Comparison of ENCODE assay signal across 9 cellular contexts in the genomic region with DNA sequence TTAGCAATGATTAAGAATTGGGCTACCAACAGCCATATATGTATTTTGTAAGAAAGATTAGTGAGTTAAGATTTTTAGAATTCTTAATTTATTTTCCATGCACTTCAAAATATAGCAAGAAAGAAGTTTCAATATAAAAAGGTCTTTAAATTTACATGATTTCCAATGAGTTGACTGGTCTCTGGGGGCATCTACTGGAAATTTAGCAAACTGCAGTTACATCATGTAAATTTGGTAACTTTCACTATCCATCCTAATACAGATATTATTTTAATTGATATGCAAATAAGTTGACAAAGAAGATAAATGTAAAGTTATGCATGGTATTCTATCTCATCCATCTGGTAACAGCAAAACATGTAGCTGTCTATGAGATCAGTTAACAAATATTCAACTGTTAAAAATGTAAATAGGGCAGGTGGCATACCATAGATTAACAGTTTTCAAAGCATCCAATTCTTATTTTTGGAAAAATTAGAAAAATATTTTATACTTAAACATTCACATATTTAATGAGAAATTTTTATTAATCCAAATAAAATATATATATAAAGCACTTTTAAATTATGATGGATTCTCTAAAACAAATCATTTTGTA. TPM values are rescaled to one million over a fixed set of nuclear protein-coding genes. Genes with fewer than 3 reads are reported as not detected.
DNase-seq lines count a peak whose midpoint lies in the region; ATAC-seq and TF ChIP-seq lines count a peak whose summit lies in the region.
"Had no signal": no experiment of that assay in that cellular context is flagged by ENCODE, and none has a peak within 500 bp of the region (broad histone marks: within the 10 kb centered on the region; RNA-seq: fewer than 3 reads in every experiment).

No MANE protein-coding gene starts in this region.

- no peak overlapping the region for H3K4me3 Mint-ChIP-seq in naive thymus-derived CD4-positive, alpha-beta T cell
- H3K4me3 Mint-ChIP-seq: CD8-positive, alpha-beta memory T cell had no signal

- DNase-seq in NCI-H1436 (lab: John Stamatoyannopoulos, UW) (peak; percentile 2), NCI-H1436 treated with DMSO at 0.1 percent for 48 hours (lab: John Stamatoyannopoulos, UW) (no peak), H7 (peak; percentile 2), NT2/D1 (ENCODE audit: low read depth, low spot score) (peak; percentile 6), colonic mucosa (no peak), NK-92 (lab: John Stamatoyannopoulos, UW; ENCODE audit: unreplicated experiment) (no peak), DMS153 (lab: John Stamatoyannopoulos, UW) (no peak)
- DNase-seq in naive thymus-derived CD4-positive, alpha-beta T cell, result peak in 5 of 9 donors; percentile 3 to 19 (median 18)

- H3K4me1 ChIP-seq in NT2/D1 (ENCODE audit: insufficient read depth, insufficient read length), result no peaks in the 10 kb centered on the region
- H3K4me1 ChIP-seq in colonic mucosa, result no peaks in the 10 kb centered on the region
- H3K4me1 ChIP-seq in naive thymus-derived CD4-positive, alpha-beta T cell (ENCODE audit: control insufficient read depth in 2 of 2, insufficient read depth in 2 of 2, low read length in 2 of 2), result no peaks in the 10 kb centered on the region

- no peak overlapping the region for H3K9ac ChIP-seq in NT2/D1 (ENCODE audit: insufficient read length, low read depth)
- no peak overlapping the region for H3K9ac ChIP-seq in colonic mucosa (ENCODE audit: low read depth in 2 of 2, low read length in 2 of 2)

- H3K9me3 Mint-ChIP-seq in naive thymus-derived CD4-positive, alpha-beta T cell, result no peaks in the 10 kb centered on the region
- H3K9me3 Mint-ChIP-seq: CD8-positive, alpha-beta memory T cell had no signal

- no peak for ATAC-seq in naive thymus-derived CD4-positive, alpha-beta T cell

- no peak overlapping the region for H3K27ac ChIP-seq in colonic mucosa
- no peak overlapping the region for H3K27ac ChIP-seq in naive thymus-derived CD4-positive, alpha-beta T cell (ENCODE audit: low read depth, low read length)

- H3K27me3 Mint-ChIP-seq in naive thymus-derived CD4-positive, alpha-beta T cell, result peaks cover 0 to 20% (median 13%) of the 10 kb centered on the region in 5 donors

- CTCF ChIA-PET in naive thymus-derived CD4-positive, alpha-beta T cell (lab: Charles Lee), result interaction anchor here (0.7 to 1.1 kb wide), 2 partner anchors 153 to 579 kb away, joined by 3 read pairs; no protein-coding TSS in a partner anchor

- H3K36me3 ChIP-seq in H7 (replicated peaks; ENCODE audit: control insufficient read depth, insufficient read depth, low read length), result no peaks in the 10 kb centered on the region
- no peaks in the 10 kb centered on the region for H3K36me3 ChIP-seq in NT2/D1 (ENCODE audit: insufficient read depth, insufficient read length, low read length)
- no peaks in the 10 kb centered on the region for H3K36me3 ChIP-seq in colonic mucosa
- H3K36me3 ChIP-seq in naive thymus-derived CD4-positive, alpha-beta T cell (ENCODE audit: control insufficient read depth in 2 of 3, insufficient read depth in 3 of 3, low read length in 3 of 3), result no peaks in the 10 kb centered on the region

- intact Hi-C loops in colonic mucosa (cut with DNase I), result no loop called here
- intact Hi-C loops in naive thymus-derived CD4-positive, alpha-beta T cell (cut with micrococcal nuclease), result loop anchor here (1.0 to 10.0 kb wide), 6 partner anchors 178 to 959 kb away; no protein-coding TSS in a partner anchor

- H3K9me3 ChIP-seq in NT2/D1 (ENCODE audit: insufficient read depth, low read length) (no peaks in the 10 kb centered on the region), colonic mucosa (no peaks in the 10 kb centered on the region)
- no peaks in the 10 kb centered on the region for H3K9me3 ChIP-seq in naive thymus-derived CD4-positive, alpha-beta T cell (ENCODE audit: control insufficient read depth in 2 of 3, low read length in 3 of 3)

- H3K4me3 ChIP-seq in H7 (ENCODE audit: insufficient read depth, low read depth, low read length) (no peak overlapping the region), NT2/D1 (ENCODE audit: insufficient read length, low read depth) (no peak overlapping the region), colonic mucosa (no peak overlapping the region)
- no peak overlapping the region for H3K4me3 ChIP-seq in naive thymus-derived CD4-positive, alpha-beta T cell (ENCODE audit: low read length)

- POLR2A ChIA-PET in naive thymus-derived CD4-positive, alpha-beta T cell (lab: Charles Lee), result no interaction called here

- TF ChIP-seq CTCF in colonic mucosa (IDR thresholded peaks at IDR 0.05), result peak; percentile 64

- H3K27me3 ChIP-seq in H7 (ENCODE audit: control insufficient read depth, insufficient read depth, low read length) (no peaks in the 10 kb centered on the region), NT2/D1 (ENCODE audit: insufficient read depth, insufficient read length) (no peaks in the 10 kb centered on the region), colonic mucosa (no peaks in the 10 kb centered on the region)
- H3K27me3 ChIP-seq in naive thymus-derived CD4-positive, alpha-beta T cell (ENCODE audit: control insufficient read depth in 2 of 2, insufficient read depth in 2 of 2, low read length in 2 of 2), result peaks cover 0 to 3% of the 10 kb centered on the region in 2 donors

- no peaks in the 10 kb centered on the region for H3K36me3 Mint-ChIP-seq in naive thymus-derived CD4-positive, alpha-beta T cell
- H3K36me3 Mint-ChIP-seq: CD8-positive, alpha-beta memory T cell had no signal

- no peak overlapping the region for H3K27ac Mint-ChIP-seq in naive thymus-derived CD4-positive, alpha-beta T cell
- H3K27ac Mint-ChIP-seq: CD8-positive, alpha-beta memory T cell had no signal

- no peaks in the 10 kb centered on the region for H3K4me1 Mint-ChIP-seq in naive thymus-derived CD4-positive, alpha-beta T cell
- H3K4me1 Mint-ChIP-seq: CD8-positive, alpha-beta memory T cell had no signal

RNA-seq across cellular contexts. Expression of a gene that starts 29.1 kb away (rescaled TPM):
- not detected in 2 replicates for total RNA-seq in H7 (2014; rRNA removed; shearing (Covaris generic))
- not detected for total RNA-seq in colonic mucosa
- not detected for total RNA-seq in naive thymus-derived CD4-positive, alpha-beta T cell
- polyA plus RNA-seq in naive thymus-derived CD4-positive, alpha-beta T cell, result not detected
- total RNA-seq: CD8-positive, alpha-beta memory T cell had no signal
- polyA plus RNA-seq: CD8-positive, alpha-beta memory T cell had no signal

Comparison
In these comparisons a context has a peak if more than half of its experiments do, and no peak if none do; other contexts are left out.
1. DNase-seq: peak in NCI-H1436 (single experiment), H7 (single experiment), NT2/D1 (single experiment) and naive thymus-derived CD4-positive, alpha-beta T cell (5 of 9); none in NCI-H1436 treated with DMSO at 0.1 percent for 48 hours (single experiment), colonic mucosa (single experiment), NK-92 (single experiment) and DMS153 (single experiment).